ENCODE assay signal across 8 cellular contexts in genomic region chrX:65697173-65697572, GRCh38. TPM values are rescaled to one million over a fixed set of nuclear protein-coding genes. Genes with fewer than 3 reads are reported as not detected.
DNase-seq lines count a peak whose midpoint lies in the region; ATAC-seq and TF ChIP-seq lines count a peak whose summit lies in the region.

No MANE protein-coding gene starts in this region.

- H2AFZ ChIP-seq in GM23248: no peak overlapping the region

- TF ChIP-seq CTCF in fibroblast of pulmonary artery (IDR thresholded peaks at IDR 0.05; ENCODE audit: low read length, missing control alignments) (no peak), prostate gland (IDR thresholded peaks at IDR 0.05) (no peak)

- no peaks in the 10 kb centered on the region for H3K9me2 ChIP-seq in GM23248 (ENCODE audit: insufficient read depth)

- H3K27me3 ChIP-seq in GM23248 (replicated peaks; ENCODE audit: insufficient read depth) (no peaks in the 10 kb centered on the region), prostate gland (replicated peaks; ENCODE audit: insufficient read depth) (no peaks in the 10 kb centered on the region)

- peak overlapping the region; percentile 89 for H3K27ac ChIP-seq in GM23248
- peak overlapping the region in 19 of 21 experiments; percentile 32 to 89 (median 66) for H3K27ac ChIP-seq in skin epidermis
- no peak overlapping the region for H3K27ac ChIP-seq in prostate gland

- intact Hi-C loops in prostate gland (cut with DNase I): no loop called here

- H3K79me2 ChIP-seq in GM23248 (ENCODE audit: insufficient read depth): peaks cover 100% of the 10 kb centered on the region

- H3K36me3 ChIP-seq in GM23248 (ENCODE audit: low read depth) (no peaks in the 10 kb centered on the region), prostate gland (no peaks in the 10 kb centered on the region)

- 0% methylated on average over 1 to 2 of the region's 2 CpGs for WGBS in GM23248 (ENCODE audit: low coverage in 1 of 2, low lambda C conversion rate in 2 of 2, missing lambda C conversion rate in 2 of 2), 2 experiments
- 24% methylated on average over 2 of the region's 2 CpGs for WGBS in prostate gland

- no peaks in the 10 kb centered on the region; the same call in 1 of the 2 replicates for H4K20me1 ChIP-seq in GM23248 (ENCODE audit: insufficient read depth)

- H3K9me3 ChIP-seq in GM23248 (ENCODE audit: low read depth): no peaks in the 10 kb centered on the region
- no peaks in the 10 kb centered on the region for H3K9me3 ChIP-seq in prostate gland

- DNase-seq in GM23248: peak; percentile 80
- peak; percentile 6 for DNase-seq in SKM-1 (lab: John Stamatoyannopoulos, UW; ENCODE audit: unreplicated experiment)
- peak; percentile 47 for DNase-seq in fibroblast of pulmonary artery (ENCODE audit: low read depth)
- DNase-seq in NCI-H146 treated with DMSO at 0.1 percent for 48 hours (lab: John Stamatoyannopoulos, UW; ENCODE audit: unreplicated experiment): no peak
- DNase-seq in prostate gland (ENCODE audit: low spot score): no peak

- no peak for TF ChIP-seq POLR2A in prostate gland (IDR thresholded peaks at IDR 0.05)

- H3K4me2 ChIP-seq in GM23248 (ENCODE audit: unreplicated experiment): peak overlapping the region; percentile 53

- H3K4me1 ChIP-seq in GM23248 (ENCODE audit: insufficient read depth) (peaks cover 59% of the 10 kb centered on the region), prostate gland (replicated peaks) (no peaks in the 10 kb centered on the region)

- in situ Hi-C loops in GM23248 (cut with MboI): no loop called here

- H3K9ac ChIP-seq in GM23248: peak overlapping the region; percentile 71

- H3F3A ChIP-seq in GM23248 (ENCODE audit: insufficient read depth): peaks cover 31% of the 10 kb centered on the region

- no peak overlapping the region for H3K4me3 ChIP-seq in GM23248
- H3K4me3 ChIP-seq in fibroblast of pulmonary artery (replicated peaks; ENCODE audit: low read depth, low read length): no peak overlapping the region
- no peak overlapping the region for H3K4me3 ChIP-seq in skin epidermis
- no peak overlapping the region for H3K4me3 ChIP-seq in prostate gland

- no peak for ATAC-seq in HG03460 (IDR thresholded peaks at IDR 0.05; ENCODE audit: unreplicated experiment)
- ATAC-seq in GM18867 (IDR thresholded peaks at IDR 0.05; ENCODE audit: unreplicated experiment): no peak

RNA-seq across cellular contexts. Expression of gene MSN, which starts 29.7 kb away (rescaled TPM):
- total RNA-seq in GM23248 (2014; rRNA removed; shearing (Covaris generic)): 281 and 286 TPM in 2 replicates
- polyA plus RNA-seq in GM23248 (2016; fragmentation: Nextera tagmentation; extraction: Ambion mirVana): 268 and 285 TPM in 2 replicates
- total RNA-seq in prostate gland: 100 to 1,000 TPM in 1 of 2 donors, 10 to 100 TPM in 1; 53.6 to 116 TPM

Comparison
In these comparisons a context has a peak if more than half of its experiments do, and no peak if none do; other contexts are left out.
1. DNase-seq: peak in GM23248 (single experiment), SKM-1 (single experiment) and fibroblast of pulmonary artery (single experiment); none in NCI-H146 treated with DMSO at 0.1 percent for 48 hours (single experiment) and prostate gland (single experiment).
2. H3K27ac ChIP-seq: peak in GM23248 (single experiment) and skin epidermis (19 of 21); none in prostate gland (0 of 2).